1 cellular context compared by ENCODE assay signal in genomic region chr7:96303105-96303685, GRCh38.
TF ChIP-seq lines count a peak whose summit lies in the region.

No MANE protein-coding gene starts in this region.

TF ChIP-seq in HEK293, 187 proteins besides CTCF, POLR2A, EP300 and RAD21 (continued from another document):
- no peak for TF ChIP-seq MYNN (tag by site-specific recombination; IDR thresholded peaks at IDR 0.05; ENCODE audit: borderline replicate concordance)
- TF ChIP-seq, protein P1, sequence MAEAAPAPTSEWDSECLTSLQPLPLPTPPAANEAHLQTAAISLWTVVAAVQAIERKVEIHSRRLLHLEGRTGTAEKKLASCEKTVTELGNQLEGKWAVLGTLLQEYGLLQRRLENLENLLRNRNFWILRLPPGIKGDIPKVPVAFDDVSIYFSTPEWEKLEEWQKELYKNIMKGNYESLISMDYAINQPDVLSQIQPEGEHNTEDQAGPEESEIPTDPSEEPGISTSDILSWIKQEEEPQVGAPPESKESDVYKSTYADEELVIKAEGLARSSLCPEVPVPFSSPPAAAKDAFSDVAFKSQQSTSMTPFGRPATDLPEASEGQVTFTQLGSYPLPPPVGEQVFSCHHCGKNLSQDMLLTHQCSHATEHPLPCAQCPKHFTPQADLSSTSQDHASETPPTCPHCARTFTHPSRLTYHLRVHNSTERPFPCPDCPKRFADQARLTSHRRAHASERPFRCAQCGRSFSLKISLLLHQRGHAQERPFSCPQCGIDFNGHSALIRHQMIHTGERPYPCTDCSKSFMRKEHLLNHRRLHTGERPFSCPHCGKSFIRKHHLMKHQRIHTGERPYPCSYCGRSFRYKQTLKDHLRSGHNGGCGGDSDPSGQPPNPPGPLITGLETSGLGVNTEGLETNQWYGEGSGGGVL (tag by site-specific recombination; IDR thresholded peaks at IDR 0.05): peak; percentile 50
- TF ChIP-seq, protein P2, sequence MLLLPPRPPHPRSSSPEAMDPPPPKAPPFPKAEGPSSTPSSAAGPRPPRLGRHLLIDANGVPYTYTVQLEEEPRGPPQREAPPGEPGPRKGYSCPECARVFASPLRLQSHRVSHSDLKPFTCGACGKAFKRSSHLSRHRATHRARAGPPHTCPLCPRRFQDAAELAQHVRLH (tag by site-specific recombination; IDR thresholded peaks at IDR 0.05): peak; percentile 84
- 0 out of 2 replicates have a peak, but pooled peaks have one; percentile 21 for TF ChIP-seq SP3 (tag by site-specific recombination; IDR thresholded peaks at IDR 0.05)
- TF ChIP-seq ZNF785 (tag by site-specific recombination; IDR thresholded peaks at IDR 0.05): no peak
- TF ChIP-seq, protein P3, sequence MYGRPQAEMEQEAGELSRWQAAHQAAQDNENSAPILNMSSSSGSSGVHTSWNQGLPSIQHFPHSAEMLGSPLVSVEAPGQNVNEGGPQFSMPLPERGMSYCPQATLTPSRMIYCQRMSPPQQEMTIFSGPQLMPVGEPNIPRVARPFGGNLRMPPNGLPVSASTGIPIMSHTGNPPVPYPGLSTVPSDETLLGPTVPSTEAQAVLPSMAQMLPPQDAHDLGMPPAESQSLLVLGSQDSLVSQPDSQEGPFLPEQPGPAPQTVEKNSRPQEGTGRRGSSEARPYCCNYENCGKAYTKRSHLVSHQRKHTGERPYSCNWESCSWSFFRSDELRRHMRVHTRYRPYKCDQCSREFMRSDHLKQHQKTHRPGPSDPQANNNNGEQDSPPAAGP (tag by site-specific recombination; IDR thresholded peaks at IDR 0.05): peak; percentile 94
- no peak for TF ChIP-seq ZNF510 (tag by site-specific recombination; IDR thresholded peaks at IDR 0.05; ENCODE audit: insufficient replicate concordance)
- TF ChIP-seq ZNF76 (tag by site-specific recombination; IDR thresholded peaks at IDR 0.05; ENCODE audit: borderline replicate concordance, low read depth): peak; percentile 62; the same call in 1 of the 2 replicates
- TF ChIP-seq HIC1 (tag by site-specific recombination; IDR thresholded peaks at IDR 0.05): no peak
- TF ChIP-seq, protein P4, sequence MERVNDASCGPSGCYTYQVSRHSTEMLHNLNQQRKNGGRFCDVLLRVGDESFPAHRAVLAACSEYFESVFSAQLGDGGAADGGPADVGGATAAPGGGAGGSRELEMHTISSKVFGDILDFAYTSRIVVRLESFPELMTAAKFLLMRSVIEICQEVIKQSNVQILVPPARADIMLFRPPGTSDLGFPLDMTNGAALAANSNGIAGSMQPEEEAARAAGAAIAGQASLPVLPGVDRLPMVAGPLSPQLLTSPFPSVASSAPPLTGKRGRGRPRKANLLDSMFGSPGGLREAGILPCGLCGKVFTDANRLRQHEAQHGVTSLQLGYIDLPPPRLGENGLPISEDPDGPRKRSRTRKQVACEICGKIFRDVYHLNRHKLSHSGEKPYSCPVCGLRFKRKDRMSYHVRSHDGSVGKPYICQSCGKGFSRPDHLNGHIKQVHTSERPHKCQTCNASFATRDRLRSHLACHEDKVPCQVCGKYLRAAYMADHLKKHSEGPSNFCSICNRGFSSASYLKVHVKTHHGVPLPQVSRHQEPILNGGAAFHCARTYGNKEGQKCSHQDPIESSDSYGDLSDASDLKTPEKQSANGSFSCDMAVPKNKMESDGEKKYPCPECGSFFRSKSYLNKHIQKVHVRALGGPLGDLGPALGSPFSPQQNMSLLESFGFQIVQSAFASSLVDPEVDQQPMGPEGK (tag by site-specific recombination; IDR thresholded peaks at IDR 0.05): peak; percentile 81
- no peak for TF ChIP-seq IKZF3 (tag by site-specific recombination; IDR thresholded peaks at IDR 0.05)
- TF ChIP-seq ZNF626 (tag by site-specific recombination; IDR thresholded peaks at IDR 0.05): no peak
- no peak for TF ChIP-seq ZNF16 (tag by site-specific recombination; IDR thresholded peaks at IDR 0.05; ENCODE audit: low read depth)
- peak; percentile 70; the same call in 1 of the 2 replicates for TF ChIP-seq KLF7 (tag by site-specific recombination; IDR thresholded peaks at IDR 0.05; ENCODE audit: borderline replicate concordance)
- peak; percentile 23 for TF ChIP-seq GLIS1 (tag by site-specific recombination; IDR thresholded peaks at IDR 0.05)
- TF ChIP-seq BCL11A (tag by site-specific recombination; IDR thresholded peaks at IDR 0.05; ENCODE audit: low read depth): peak; percentile 80; the same call in 1 of the 2 replicates
- TF ChIP-seq TRIM28 (IDR thresholded peaks at IDR 0.05; ENCODE audit: borderline replicate concordance, low read length): peak; percentile 86
- TF ChIP-seq ZNF341 (tag by site-specific recombination; IDR thresholded peaks at IDR 0.05; ENCODE audit: low read depth): no peak
- peak; percentile 72; the same call in 1 of the 2 replicates for TF ChIP-seq GFI1B (tag by site-specific recombination; IDR thresholded peaks at IDR 0.05)
- TF ChIP-seq KLF16 (tag by site-specific recombination; IDR thresholded peaks at IDR 0.05): no peak
- no peak for TF ChIP-seq HOXD13 (CRISPR knock-in tag; IDR thresholded peaks at IDR 0.05; ENCODE audit: borderline replicate concordance)
TF ChIP-seq in HEK293: peak in this region for 46.
